In genomic region chr9:34578241-34579096, GRCh38 we compare ENCODE assay signal across 8 cellular contexts. TPM values are rescaled to one million over a fixed set of nuclear protein-coding genes. Genes with fewer than 3 reads are reported as not detected.
DNase-seq lines count a peak whose midpoint lies in the region; ATAC-seq, FAIRE-seq and TF ChIP-seq lines count a peak whose summit lies in the region.

No MANE protein-coding gene starts in this region.

- H3K9me3 ChIP-seq in astrocyte (ENCODE audit: insufficient read depth, low read depth, low read length) (no peaks in the 10 kb centered on the region), iPS-18c (ENCODE audit: control insufficient read depth, insufficient read depth, low read length) (no peaks in the 10 kb centered on the region)

- FAIRE-seq in astrocyte (lab: Jason Lieb, UNC), result no peak
- FAIRE-seq in GM12891 (lab: Jason Lieb, UNC), result no peak
- FAIRE-seq in RCC 7860 (lab: Jason Lieb, UNC), result no peak

- TF ChIP-seq POLR2A in GM12891 (IDR thresholded peaks at IDR 0.05; ENCODE audit: low read depth, low read length), result no peak

- peak; percentile 58 for ATAC-seq in stimulated activated naive CD8-positive, alpha-beta T cell treated with anti-CD3 and anti-CD28 coated beads, Interleukin-15, amount 100 ng/mL, for 72 hours

- peaks cover 32% of the 10 kb centered on the region for H3K27me3 Mint-ChIP-seq in astrocyte (ENCODE audit: low read depth, unreplicated experiment)
- peaks cover 77% of the 10 kb centered on the region for H3K27me3 Mint-ChIP-seq in stimulated activated naive CD8-positive, alpha-beta T cell treated with anti-CD3 and anti-CD28 coated beads, Interleukin-15, amount 100 ng/mL, for 72 hours

- no peaks in the 10 kb centered on the region for H3K36me3 Mint-ChIP-seq in astrocyte (ENCODE audit: low read depth, unreplicated experiment)

- peaks cover 28% of the 10 kb centered on the region for H3K4me1 Mint-ChIP-seq in astrocyte (ENCODE audit: low read depth, unreplicated experiment)
- H3K4me1 Mint-ChIP-seq in stimulated activated naive CD8-positive, alpha-beta T cell treated with anti-CD3 and anti-CD28 coated beads, Interleukin-15, amount 100 ng/mL, for 72 hours, result peaks cover 14% of the 10 kb centered on the region

- peak overlapping the region; percentile 66 for H2AFZ ChIP-seq in astrocyte (ENCODE audit: low read depth, low read length)

- H4K20me1 ChIP-seq in astrocyte (ENCODE audit: insufficient read depth, low read length), result peaks cover 15% of the 10 kb centered on the region

- peak overlapping the region; percentile 68 for H3K27ac Mint-ChIP-seq in astrocyte (ENCODE audit: unreplicated experiment)
- H3K27ac Mint-ChIP-seq in stimulated activated naive CD8-positive, alpha-beta T cell treated with anti-CD3 and anti-CD28 coated beads, Interleukin-15, amount 100 ng/mL, for 72 hours, result no peak overlapping the region

- H3K4me3 ChIP-seq in astrocyte (ENCODE audit: insufficient read depth, low read depth, low read length), result no peak overlapping the region
- peak overlapping the region; percentile 50 for H3K4me3 ChIP-seq in iPS-18c (ENCODE audit: insufficient read depth, low read depth, low read length)

- peaks cover 58% of the 10 kb centered on the region for H3K27me3 ChIP-seq in astrocyte (ENCODE audit: insufficient read depth, low read length)

- peaks cover 4% of the 10 kb centered on the region for H3K4me1 ChIP-seq in astrocyte (ENCODE audit: insufficient read depth, low read length)

- no peak overlapping the region for H3K9ac ChIP-seq in astrocyte (ENCODE audit: low read length)

- peak in 2 of 3 experiments; percentile 57 to 58 for DNase-seq in NCI-H1417 (lab: John Stamatoyannopoulos, UW)
- no peak for DNase-seq in NCI-H1417 treated with DMSO at 0.1 percent for 48 hours (lab: John Stamatoyannopoulos, UW)
- peak; percentile 55 for DNase-seq in astrocyte (ENCODE audit: low read depth)
- DNase-seq in stimulated activated naive CD8-positive, alpha-beta T cell treated with anti-CD3 and anti-CD28 coated beads, Interleukin-15, amount 100 ng/mL, for 72 hours, result peak in 1 of 2 donors; percentile 21
- no peak for DNase-seq in NCI-H510A (lab: John Stamatoyannopoulos, UW)
- DNase-seq in GM12891 (ENCODE audit: insufficient read length, low spot score), result no peak
- DNase-seq in RCC 7860 (ENCODE audit: low spot score), result no peak

- no peak overlapping the region for H3K27ac ChIP-seq in astrocyte (ENCODE audit: low read depth, low read length)

- peak overlapping the region; percentile 73 for H3K4me3 Mint-ChIP-seq in astrocyte (ENCODE audit: unreplicated experiment)
- no peak overlapping the region for H3K4me3 Mint-ChIP-seq in stimulated activated naive CD8-positive, alpha-beta T cell treated with anti-CD3 and anti-CD28 coated beads, Interleukin-15, amount 100 ng/mL, for 72 hours

- H3K9me3 Mint-ChIP-seq in astrocyte (ENCODE audit: unreplicated experiment), result no peaks in the 10 kb centered on the region
- H3K9me3 Mint-ChIP-seq in stimulated activated naive CD8-positive, alpha-beta T cell treated with anti-CD3 and anti-CD28 coated beads, Interleukin-15, amount 100 ng/mL, for 72 hours, result no peaks in the 10 kb centered on the region

- no peaks in the 10 kb centered on the region for H3K36me3 ChIP-seq in astrocyte (ENCODE audit: insufficient read depth, low read length)

- H3K79me2 ChIP-seq in astrocyte (ENCODE audit: insufficient read depth, low read length), result no peaks in the 10 kb centered on the region

- peak overlapping the region; percentile 76 for H3K4me2 ChIP-seq in astrocyte (ENCODE audit: low read length)

- no peak for TF ChIP-seq CTCF in astrocyte (IDR thresholded peaks at IDR 0.05; ENCODE audit: insufficient read depth, low read depth, low read length)

TF ChIP-seq in GM12891, 5 proteins besides CTCF, POLR2A, EP300 and RAD21:
- TF ChIP-seq PAX5 (IDR thresholded peaks at IDR 0.05; ENCODE audit: insufficient read depth, low read length, severe bottlenecking), result no peak
- no peak for TF ChIP-seq SPI1 (IDR thresholded peaks at IDR 0.05; ENCODE audit: low read depth, low read length)
- TF ChIP-seq POLR2AphosphoS5 (IDR thresholded peaks at IDR 0.05; ENCODE audit: low read depth, low read length), result no peak
- TF ChIP-seq POU2F2 (IDR thresholded peaks at IDR 0.05; ENCODE audit: low read depth, low read length), result no peak
- no peak for TF ChIP-seq TAF1 (IDR thresholded peaks at IDR 0.05; ENCODE audit: low read depth, low read length)

RNA-seq across cellular contexts. Expression of gene CNTFR, which starts 11.1 kb away (rescaled TPM):
- total RNA-seq in astrocyte, result 6.6 and 7.4 TPM in 2 replicates
- not detected for polyA plus RNA-seq in GM12891 (2012; ENCODE audit: low read depth, missing spikeins)

RNA-seq across cellular contexts. Expression of gene RPP25L, which starts 33.4 kb away (rescaled TPM):
- 13.9 TPM in 2 replicates for total RNA-seq in astrocyte
- 19.1 TPM for polyA plus RNA-seq in GM12891 (2012; ENCODE audit: low read depth, missing spikeins)

RNA-seq across cellular contexts. Expression of gene DCTN3, which starts 41.8 kb away (rescaled TPM):
- total RNA-seq in astrocyte, result 93.0 and 94.8 TPM in 2 replicates
- 101 TPM for polyA plus RNA-seq in GM12891 (2012; ENCODE audit: low read depth, missing spikeins)

RNA-seq across cellular contexts. Expression of gene ARID3C, which starts 50.4 kb away (rescaled TPM):
- total RNA-seq in astrocyte, result 0.16 and 0.19 TPM in 2 replicates
- polyA plus RNA-seq in GM12891 (2012; ENCODE audit: low read depth, missing spikeins), result not detected

RNA-seq across cellular contexts. Expression of gene ENHO, which starts 55.7 kb away (rescaled TPM):
- total RNA-seq in astrocyte, result 0.55 and 1.1 TPM in 2 replicates
- not detected for polyA plus RNA-seq in GM12891 (2012; ENCODE audit: low read depth, missing spikeins)

Comparison
In these comparisons a context has a peak if more than half of its experiments do, and no peak if none do; other contexts are left out.
1. DNase-seq: peak in NCI-H1417 (2 of 3) and astrocyte (single experiment); none in NCI-H1417 treated with DMSO at 0.1 percent for 48 hours (single experiment), NCI-H510A (single experiment), GM12891 (single experiment) and RCC 7860 (single experiment).